Comparison of ENCODE assay signal across 1 cellular context in genomic region chr15:78800806-78801205, GRCh38.
TF ChIP-seq lines count a peak whose summit lies in the region.

No MANE protein-coding gene starts in this region.

TF ChIP-seq in H1, 55 proteins besides CTCF, POLR2A, EP300 and RAD21:
- TF ChIP-seq CHD7 (IDR thresholded peaks at IDR 0.05; ENCODE audit: insufficient replicate concordance, low read length), result no peak
- no peak for TF ChIP-seq GTF2F1 (IDR thresholded peaks at IDR 0.05; ENCODE audit: borderline replicate concordance, low read depth, low read length)
- TF ChIP-seq CHD1 (IDR thresholded peaks at IDR 0.05; ENCODE audit: low read depth, low read length), result no peak
- no peak for TF ChIP-seq ASH2L (IDR thresholded peaks at IDR 0.05; ENCODE audit: low read length)
- TF ChIP-seq HDAC6 (IDR thresholded peaks at IDR 0.05; ENCODE audit: low read depth, low read length), result no peak
- no peak for TF ChIP-seq SIRT6 (IDR thresholded peaks at IDR 0.05; ENCODE audit: low read length)
- TF ChIP-seq KDM1A (IDR thresholded peaks at IDR 0.05; ENCODE audit: borderline replicate concordance, low read length), result no peak
- no peak for TF ChIP-seq BACH1 (IDR thresholded peaks at IDR 0.05; ENCODE audit: low read length)
- no peak for TF ChIP-seq TAF1 (IDR thresholded peaks at IDR 0.05; ENCODE audit: low read depth, low read length)
- TF ChIP-seq TEAD4 (IDR thresholded peaks at IDR 0.05; ENCODE audit: low read depth, low read length), result no peak
- TF ChIP-seq POU5F1 (IDR thresholded peaks at IDR 0.05; ENCODE audit: low read depth, low read length), result no peak
